8 cellular contexts compared by ENCODE assay signal in genomic region chr22:19970479-19971275, GRCh38. TPM values are rescaled to one million over a fixed set of nuclear protein-coding genes. Genes with fewer than 3 reads are reported as not detected.
A peak's percentile ranks its signal among the peaks of the same experiment; 100 is the strongest.
DNase-seq lines count a peak whose midpoint lies in the region; ATAC-seq, FAIRE-seq and TF ChIP-seq lines count a peak whose summit lies in the region.

No MANE protein-coding gene starts in this region.

- H3K4me1 Mint-ChIP-seq in activated T-cell treated with anti-CD3 and anti-CD28 coated beads, Interleukin-2, amount 50 U/mL, for 72 hours (ENCODE audit: low read depth), result peaks cover 11% of the 10 kb centered on the region

- POLR2A ChIA-PET in AG04449 (lab: Yijun Ruan, JAX), result interaction anchor here (0.6 to 2.4 kb wide), 4 partner anchors 13 to 44 kb away, joined by 3 to 8 read pairs (median 4); no protein-coding TSS in a partner anchor

- DNase-seq in AG04449 (ENCODE audit: low read depth, low spot score), result no peak
- peak; percentile 75 for DNase-seq in GM18507 (ENCODE audit: extremely low spot score, insufficient read length, low read depth)
- DNase-seq in OCI-M1 (lab: John Stamatoyannopoulos, UW), result peak; percentile 89
- peak; percentile 74 to 83 for DNase-seq in activated T-cell treated with anti-CD3 and anti-CD28 coated beads, Interleukin-2, amount 50 U/mL, for 72 hours
- peak; percentile 49 for DNase-seq in fibroblast of peridontal ligament (ENCODE audit: extremely low read depth)
- DNase-seq in nucleus accumbens (lab: John Stamatoyannopoulos, UW), result peak in 45 of 56 donors; percentile 20 to 79 (median 48)
- peak; percentile 56 for DNase-seq in testis
- no peak for DNase-seq in OCI-M2 (lab: John Stamatoyannopoulos, UW; ENCODE audit: unreplicated experiment)

- 61 to 74% methylated on average over 18 to 25 of the region's 25 CpGs for WGBS in testis, 2 donors

- intact Hi-C loops in testis (cut with DNase I; ENCODE audit: low total_unique reads), result loop anchor here (5.0 kb wide), 1 partner anchor 42 kb away; no protein-coding TSS in a partner anchor

- no peak overlapping the region for H3K4me3 Mint-ChIP-seq in activated T-cell treated with anti-CD3 and anti-CD28 coated beads, Interleukin-2, amount 50 U/mL, for 72 hours

- no peaks in the 10 kb centered on the region for H3K27me3 ChIP-seq in testis

- no peak overlapping the region for H3K27ac ChIP-seq in testis

- H3K4me3 ChIP-seq in AG04449 (ENCODE audit: low read depth, low read length) (no peak overlapping the region), testis (no peak overlapping the region)

- peaks cover 0 to 3% of the 10 kb centered on the region in 2 donors for H3K36me3 Mint-ChIP-seq in activated T-cell treated with anti-CD3 and anti-CD28 coated beads, Interleukin-2, amount 50 U/mL, for 72 hours (ENCODE audit: insufficient read depth in 2 of 2)

- H3K4me1 ChIP-seq in testis, result no peaks in the 10 kb centered on the region

- peak; percentile 72 for FAIRE-seq in GM18507 (lab: Jason Lieb, UNC)

- no peaks in the 10 kb centered on the region for H3K9me3 ChIP-seq in testis

- no peaks in the 10 kb centered on the region for H3K9me3 Mint-ChIP-seq in activated T-cell treated with anti-CD3 and anti-CD28 coated beads, Interleukin-2, amount 50 U/mL, for 72 hours

- TF ChIP-seq POLR2A in testis (IDR thresholded peaks at IDR 0.05), result no peak

- H3K36me3 ChIP-seq in testis (ENCODE audit: low read depth, missing control alignments), result no peaks in the 10 kb centered on the region

- peak; percentile 93 for TF ChIP-seq CTCF in AG04449 (IDR thresholded peaks at IDR 0.05; ENCODE audit: insufficient read depth, low read length, missing control alignments)
- peak; percentile 55 to 89 (median 75) for TF ChIP-seq CTCF in testis (IDR thresholded peaks at IDR 0.05)

- H3K27me3 Mint-ChIP-seq in activated T-cell treated with anti-CD3 and anti-CD28 coated beads, Interleukin-2, amount 50 U/mL, for 72 hours (ENCODE audit: low read depth), result no peaks in the 10 kb centered on the region

- peak; percentile 68 to 75 for ATAC-seq in activated T-cell treated with anti-CD3 and anti-CD28 coated beads, Interleukin-2, amount 50 U/mL, for 72 hours (replicated peaks in 1 of 2)

- no peak overlapping the region for H3K27ac Mint-ChIP-seq in activated T-cell treated with anti-CD3 and anti-CD28 coated beads, Interleukin-2, amount 50 U/mL, for 72 hours

- CTCF ChIA-PET in AG04449 (lab: Yijun Ruan, JAX), result interaction anchor here (0.7 to 11.5 kb wide), 21 partner anchors 8 to 321 kb away, joined by 3 to 172 read pairs (median 5); partner anchors contain the start of gene TANGO2

RNA-seq across cellular contexts. Expression of gene TXNRD2, which starts 29.1 kb away (rescaled TPM):
- total RNA-seq in activated T-cell treated with anti-CD3 and anti-CD28 coated beads, Interleukin-2, amount 50 U/mL, for 72 hours, result 10 to 100 TPM; 21.3 to 23.4 TPM
- 10 to 100 TPM; 36.6 to 49.9 TPM for total RNA-seq in testis
- polyA plus RNA-seq in testis (ENCODE audit: insufficient read depth, low read depth, low replicate concordance), result 28.7 TPM

RNA-seq across cellular contexts. Expression of gene COMT, which starts 29.1 kb away (rescaled TPM):
- total RNA-seq in activated T-cell treated with anti-CD3 and anti-CD28 coated beads, Interleukin-2, amount 50 U/mL, for 72 hours, result 100 to 1,000 TPM in 1 of 2 donors, 10 to 100 TPM in 1; 97.4 to 101 TPM
- 100 to 1,000 TPM; 278 to 427 TPM for total RNA-seq in testis
- 147 TPM for polyA plus RNA-seq in testis (ENCODE audit: insufficient read depth, low read depth, low replicate concordance)

RNA-seq across cellular contexts. Expression of gene ARVCF, which starts 45.9 kb away (rescaled TPM):
- total RNA-seq in activated T-cell treated with anti-CD3 and anti-CD28 coated beads, Interleukin-2, amount 50 U/mL, for 72 hours, result 1 to 10 TPM; 1.7 to 5.5 TPM
- 10 to 100 TPM; 43.2 to 57.7 TPM for total RNA-seq in testis
- 21.1 TPM for polyA plus RNA-seq in testis (ENCODE audit: insufficient read depth, low read depth, low replicate concordance)

RNA-seq across cellular contexts. Expression of gene TANGO2, which starts 50.2 kb away (rescaled TPM):
- 10 to 100 TPM; 35.5 to 43.0 TPM for total RNA-seq in activated T-cell treated with anti-CD3 and anti-CD28 coated beads, Interleukin-2, amount 50 U/mL, for 72 hours
- 10 to 100 TPM; 13.5 to 21.5 TPM for total RNA-seq in testis
- 19.0 TPM for polyA plus RNA-seq in testis (ENCODE audit: insufficient read depth, low read depth, low replicate concordance)

Comparison
In these comparisons a context has a peak if more than half of its experiments do, and no peak if none do; other contexts are left out.
1. DNase-seq: peak in GM18507 (single experiment), OCI-M1 (single experiment), activated T-cell treated with anti-CD3 and anti-CD28 coated beads, Interleukin-2, amount 50 U/mL, for 72 hours (2 of 2), fibroblast of peridontal ligament (single experiment), nucleus accumbens (45 of 56) and testis (single experiment); none in AG04449 (single experiment) and OCI-M2 (single experiment).
2. RNA of gene ARVCF, which starts 45.9 kb away (total RNA-seq): 43.2 to 57.7 TPM in testis; 1.7 to 5.5 TPM in activated T-cell treated with anti-CD3 and anti-CD28 coated beads, Interleukin-2, amount 50 U/mL, for 72 hours; every median in the first group is over 4 times any median in the second.